Comparison of ENCODE assay signal across 10 cellular contexts in genomic region chr11:125071408-125071807, GRCh38. TPM values are rescaled to one million over a fixed set of nuclear protein-coding genes. Genes with fewer than 3 reads are reported as not detected.
DNase-seq lines count a peak whose midpoint lies in the region; TF ChIP-seq lines count a peak whose summit lies in the region.
"Had no signal": no experiment of that assay in that cellular context is flagged by ENCODE, and none has a peak within 500 bp of the region (broad histone marks: within the 10 kb centered on the region; RNA-seq: fewer than 3 reads in every experiment).

No MANE protein-coding gene starts in this region.

- H3K4me3 Mint-ChIP-seq in mesothelial cell of epicardium: no peak overlapping the region

- peaks cover 6% of the 10 kb centered on the region for H3K4me1 Mint-ChIP-seq in mesothelial cell of epicardium

- no peaks in the 10 kb centered on the region for H3K36me3 ChIP-seq in H7 (replicated peaks; ENCODE audit: control insufficient read depth, insufficient read depth, low read length)
- no peaks in the 10 kb centered on the region for H3K36me3 ChIP-seq in OCI-LY7 (ENCODE audit: insufficient read depth, low read length)
- no peaks in the 10 kb centered on the region for H3K36me3 ChIP-seq in skeletal muscle tissue (ENCODE audit: control insufficient read depth in 3 of 3, insufficient read depth in 3 of 3, low read length in 3 of 3)
- H3K36me3 ChIP-seq: pancreas had no signal

- CTCF ChIA-PET in OCI-LY7 (lab: Charles Lee; ENCODE audit: unreplicated experiment): interaction anchor here (0.6 to 1.4 kb wide), 2 partner anchors 43 to 53 kb away, joined by 3 read pairs; no protein-coding TSS in a partner anchor

- H3K27ac Mint-ChIP-seq in mesothelial cell of epicardium: no peak overlapping the region

- no peaks in the 10 kb centered on the region for H4K20me1 ChIP-seq in OCI-LY7 (ENCODE audit: insufficient read depth, low read length)

- no peak overlapping the region for H3K9ac ChIP-seq in skeletal muscle tissue (ENCODE audit: low read depth in 1 of 3, low read length in 3 of 3)

- H3K27me3 Mint-ChIP-seq in mesothelial cell of epicardium (ENCODE audit: low read depth): peaks cover 17% of the 10 kb centered on the region

- H3K4me3 ChIP-seq in H7 (ENCODE audit: insufficient read depth, low read depth, low read length): no peak overlapping the region
- no peak overlapping the region for H3K4me3 ChIP-seq in OCI-LY7 (ENCODE audit: low read depth, low read length, poor library complexity, severe bottlenecking)
- no peak overlapping the region for H3K4me3 ChIP-seq in skeletal muscle tissue (ENCODE audit: low read length in 3 of 3)
- H3K4me3 ChIP-seq: pancreas had no signal

- no TSS peak for BruUV-seq in OCI-LY7 (replicated peaks; lab: Mats Ljungman, UMichigan)

- H3K27me3 ChIP-seq in H7 (ENCODE audit: control insufficient read depth, insufficient read depth, low read length) (no peaks in the 10 kb centered on the region; the same call in 1 of the 2 replicates), skeletal muscle tissue (ENCODE audit: control insufficient read depth in 3 of 3, insufficient read depth in 3 of 3, low read length in 3 of 3) (peaks cover 0 to 22% (median 2%) of the 10 kb centered on the region in 3 donors)

- no peaks in the 10 kb centered on the region for H3K36me3 Mint-ChIP-seq in mesothelial cell of epicardium

- no peak for TF ChIP-seq CTCF in OCI-LY7 (conservative IDR thresholded peaks at IDR 0.05; ENCODE audit: low read length)
- no peak for TF ChIP-seq CTCF in mesothelial cell of epicardium (IDR thresholded peaks at IDR 0.05; ENCODE audit: unreplicated experiment)

- no peaks in the 10 kb centered on the region for H3K79me2 ChIP-seq in OCI-LY7 (ENCODE audit: insufficient read depth, low read depth, low read length)

- H3K9me3 ChIP-seq in OCI-LY7 (ENCODE audit: low read length) (no peaks in the 10 kb centered on the region), skeletal muscle tissue (ENCODE audit: control insufficient read depth in 3 of 3, low read length in 3 of 3) (no peaks in the 10 kb centered on the region)
- H3K9me3 ChIP-seq: pancreas had no signal

- no peaks in the 10 kb centered on the region for H3K9me2 ChIP-seq in OCI-LY7 (ENCODE audit: insufficient read depth, low read length)

- peak overlapping the region; percentile 77 for H3K4me2 ChIP-seq in OCI-LY7 (ENCODE audit: low read length)

- H3K4me1 ChIP-seq in OCI-LY7 (ENCODE audit: insufficient read depth, low read length, poor library complexity, severe bottlenecking) (peaks cover 45% of the 10 kb centered on the region), skeletal muscle tissue (ENCODE audit: control insufficient read depth in 3 of 3, insufficient read depth in 3 of 3, low read length in 3 of 3) (peaks cover 8 to 22% (median 11%) of the 10 kb centered on the region in 3 donors)

- POLR2A ChIA-PET in OCI-LY7 (lab: Charles Lee): interaction anchor here (0.5 to 3.8 kb wide), 6 partner anchors 16 to 1327 kb away, joined by 3 to 15 read pairs (median 4); partner anchors contain the start of gene TMEM218

- DNase-seq in H7 (peak; percentile 37), OCI-LY7 (ENCODE audit: low spot score) (no peak), cardiac septum (ENCODE audit: low spot score) (peak; percentile 67), mesothelial cell of epicardium (ENCODE audit: low spot score in 2 of 2, unreplicated experiment in 2 of 2) (no peak), Ammon's horn (ENCODE audit: low spot score) (no peak), NCI-H1436 treated with DMSO at 0.1 percent for 48 hours (lab: John Stamatoyannopoulos, UW) (no peak), DMS53 (lab: John Stamatoyannopoulos, UW) (no peak)
- DNase-seq: NCI-H446 had no signal

- peak overlapping the region; percentile 27; the same call in 1 of the 2 replicates for H2AFZ ChIP-seq in OCI-LY7 (ENCODE audit: low read length)

- H3K27ac ChIP-seq in OCI-LY7 (ENCODE audit: low read depth, low read length, poor library complexity, severe bottlenecking) (no peak overlapping the region), skeletal muscle tissue (ENCODE audit: low read depth, low read length) (peak overlapping the region; percentile 68)

- intact Hi-C loops in OCI-LY7 (cut with micrococcal nuclease; ENCODE audit: unreplicated experiment): loop anchor here (5.0 kb wide), 1 partner anchor 41 kb away; the partner anchor contains the start of gene TMEM218
- intact Hi-C loops in cardiac septum (cut with DNase I): no loop called here

- H3K9me3 Mint-ChIP-seq in mesothelial cell of epicardium: no peaks in the 10 kb centered on the region

RNA-seq across cellular contexts. Expression of gene SLC37A2, which starts 8.3 kb away (rescaled TPM):
- total RNA-seq in H7 (2014; rRNA removed; shearing (Covaris generic)): 0.73 and 0.89 TPM in 2 replicates
- total RNA-seq in OCI-LY7 (2014; rRNA removed; shearing (Covaris generic)): 0.57 and 0.82 TPM in 2 replicates
- 0.72 and 0.93 TPM in 2 replicates for total RNA-seq in OCI-LY7 (2022)
- 1.2 TPM for total RNA-seq in cardiac septum
- total RNA-seq in skeletal muscle tissue: 3.7 TPM
- 0.47 to 0.54 TPM (median 0.51 TPM) in 3 replicates for total RNA-seq in mesothelial cell of epicardium

RNA-seq across cellular contexts. Expression of gene TMEM218, which starts 40.0 kb away (rescaled TPM):
- 22.7 and 31.9 TPM in 2 replicates for total RNA-seq in H7 (2014; rRNA removed; shearing (Covaris generic))
- 19.6 and 28.1 TPM in 2 replicates for total RNA-seq in OCI-LY7 (2014; rRNA removed; shearing (Covaris generic))
- total RNA-seq in OCI-LY7 (2022) (24.4 and 25.4 TPM in 2 replicates), cardiac septum (8.7 TPM), skeletal muscle tissue (37.1 TPM), mesothelial cell of epicardium (23.1 to 23.9 TPM (median 23.7 TPM) in 3 replicates)

Comparison
In these comparisons a context has a peak if more than half of its experiments do, and no peak if none do; other contexts are left out.
1. DNase-seq: peak in H7 (single experiment) and cardiac septum (single experiment); none in OCI-LY7 (single experiment), mesothelial cell of epicardium (0 of 2), Ammon's horn (single experiment), NCI-H1436 treated with DMSO at 0.1 percent for 48 hours (single experiment) and DMS53 (single experiment).